In the genomic region with DNA sequence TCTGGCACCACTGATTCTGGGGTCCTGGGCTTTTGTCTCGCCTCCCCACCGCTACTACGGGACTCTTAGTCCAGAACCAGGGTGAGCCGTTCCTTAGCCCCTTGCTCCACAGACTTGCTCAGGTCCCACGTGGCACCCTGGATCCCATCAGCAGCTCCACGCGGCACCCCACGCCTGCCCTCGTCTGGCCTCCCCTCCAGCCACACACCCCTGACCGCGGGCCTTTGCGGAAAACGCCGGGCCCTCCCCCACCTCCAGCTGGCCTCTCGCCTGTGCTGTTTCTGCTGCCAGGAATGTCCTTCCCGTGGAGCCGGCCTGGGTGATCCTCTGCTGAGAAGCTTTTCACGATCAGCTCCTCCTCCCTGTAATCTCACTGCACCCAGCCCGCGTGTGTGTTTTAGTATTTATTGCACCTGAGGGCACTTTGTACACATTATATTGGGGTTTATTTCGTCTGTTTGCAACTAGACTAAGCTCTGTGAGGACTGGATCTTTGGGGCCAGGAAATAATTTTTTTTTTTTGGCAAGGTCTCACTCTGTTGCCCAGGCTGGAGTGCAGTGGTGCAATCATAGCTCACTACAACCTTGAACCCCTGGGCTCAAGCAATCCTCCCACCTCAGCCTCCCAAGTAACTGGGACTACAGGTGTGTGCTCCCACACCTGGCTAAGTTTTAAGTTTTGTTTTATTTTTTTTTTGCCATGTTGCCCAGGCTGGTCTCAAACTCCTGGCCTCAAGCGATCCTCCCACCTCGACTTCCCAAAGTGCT, we compare ENCODE assay signal across 11 cellular contexts. TPM values are rescaled to one million over a fixed set of nuclear protein-coding genes. Genes with fewer than 3 reads are reported as not detected.
DNase-seq lines count a peak whose midpoint lies in the region; ATAC-seq and TF ChIP-seq lines count a peak whose summit lies in the region.
"Had no signal": no experiment of that assay in that cellular context is flagged by ENCODE, and none has a peak within 500 bp of the region (broad histone marks: within the 10 kb centered on the region; RNA-seq: fewer than 3 reads in every experiment).

No MANE protein-coding gene starts in this region.

- DNase-seq in AG10803 (ENCODE audit: low read depth) (peak; percentile 68), foreskin fibroblast (peak; percentile 51 to 80), 8988T (no peak), foreskin melanocyte (no peak)
- DNase-seq in stimulated activated naive B cell treated with anti-CD40 and anti-IgM and Interleukin-4, amounts not matched to agents 10 μg/mL and 1 μg/mL and 100 μg/mL, for 72 hours, result no peak
- DNase-seq: activated T-cell treated with anti-CD3 and anti-CD28 coated beads, Interleukin-2, amount 50 U/mL, for 4 hours; effector CD4-positive, alpha-beta T cell; T-helper 1 cell had no signal

- no peak for ATAC-seq in stimulated activated naive B cell treated with anti-CD40 and anti-IgM and Interleukin-4, amounts not matched to agents 10 μg/mL and 1 μg/mL and 100 μg/mL, for 72 hours (replicated peaks)
- ATAC-seq in HG02588 (IDR thresholded peaks at IDR 0.05; ENCODE audit: unreplicated experiment), result no peak
- ATAC-seq: activated T-cell treated with anti-CD3 and anti-CD28 coated beads, Interleukin-2, amount 50 U/mL, for 4 hours had no signal

- no peaks in the 10 kb centered on the region for H3K36me3 Mint-ChIP-seq in nephron (ENCODE audit: low read depth)
- no peaks in the 10 kb centered on the region for H3K36me3 Mint-ChIP-seq in stimulated activated naive B cell treated with anti-CD40 and anti-IgM and Interleukin-4, amounts not matched to agents 10 μg/mL and 1 μg/mL and 100 μg/mL, for 72 hours

- peaks cover 65% of the 10 kb centered on the region for H3K4me1 Mint-ChIP-seq in nephron
- H3K4me1 Mint-ChIP-seq in stimulated activated naive B cell treated with anti-CD40 and anti-IgM and Interleukin-4, amounts not matched to agents 10 μg/mL and 1 μg/mL and 100 μg/mL, for 72 hours, result peaks cover 0 to 6% of the 10 kb centered on the region in 2 donors

- peak overlapping the region; percentile 18 to 61 (median 58) for H3K4me3 Mint-ChIP-seq in nephron
- no peak overlapping the region for H3K4me3 Mint-ChIP-seq in stimulated activated naive B cell treated with anti-CD40 and anti-IgM and Interleukin-4, amounts not matched to agents 10 μg/mL and 1 μg/mL and 100 μg/mL, for 72 hours
- H3K4me3 Mint-ChIP-seq: activated T-cell treated with anti-CD3 and anti-CD28 coated beads, Interleukin-2, amount 50 U/mL, for 4 hours had no signal

- H3K4me3 ChIP-seq in AG10803 (ENCODE audit: low read length) (no peak overlapping the region), foreskin fibroblast (ENCODE audit: low read depth in 1 of 2, low read length in 2 of 2) (no peak overlapping the region)

- peak overlapping the region; percentile 98 to 100 (median 99) for H3K27ac Mint-ChIP-seq in nephron
- no peak overlapping the region for H3K27ac Mint-ChIP-seq in stimulated activated naive B cell treated with anti-CD40 and anti-IgM and Interleukin-4, amounts not matched to agents 10 μg/mL and 1 μg/mL and 100 μg/mL, for 72 hours

- no peaks in the 10 kb centered on the region for H3K9me3 Mint-ChIP-seq in nephron
- H3K9me3 Mint-ChIP-seq in stimulated activated naive B cell treated with anti-CD40 and anti-IgM and Interleukin-4, amounts not matched to agents 10 μg/mL and 1 μg/mL and 100 μg/mL, for 72 hours, result no peaks in the 10 kb centered on the region
- H3K9me3 Mint-ChIP-seq: activated T-cell treated with anti-CD3 and anti-CD28 coated beads, Interleukin-2, amount 50 U/mL, for 4 hours had no signal

- H3K27me3 Mint-ChIP-seq in nephron (ENCODE audit: low read depth), result no peaks in the 10 kb centered on the region
- H3K27me3 Mint-ChIP-seq in stimulated activated naive B cell treated with anti-CD40 and anti-IgM and Interleukin-4, amounts not matched to agents 10 μg/mL and 1 μg/mL and 100 μg/mL, for 72 hours, result no peaks in the 10 kb centered on the region

- TF ChIP-seq CTCF in AG10803 (conservative IDR thresholded peaks at IDR 0.05; ENCODE audit: low read length) (no peak), foreskin fibroblast (IDR thresholded peaks at IDR 0.05; ENCODE audit: low read depth, low read length) (no peak), nephron (IDR thresholded peaks at IDR 0.05; ENCODE audit: unreplicated experiment in 3 of 3) (no peak)

TF ChIP-seq in PFSK-1, 5 proteins besides CTCF, POLR2A, EP300 and RAD21:
- TF ChIP-seq FOXP2 (optimal IDR thresholded peaks at IDR 0.05; ENCODE audit: borderline replicate concordance, extremely low read depth, extremely low read length, insufficient read depth) (peak; percentile 43), TAF1 (IDR thresholded peaks at IDR 0.05; ENCODE audit: borderline replicate concordance, insufficient read depth, low read length) (0 out of 2 replicates have a peak, but pooled peaks have one; percentile 23), SIN3A (IDR thresholded peaks at IDR 0.05; ENCODE audit: borderline replicate concordance, insufficient read depth, low read length) (no peak)

RNA-seq across cellular contexts. Expression of a gene that starts 10.5 kb away (rescaled TPM):
- 215 TPM for polyA plus RNA-seq in PFSK-1 (2012; ENCODE audit: insufficient read length, low read depth)

Comparison
In these comparisons a context has a peak if more than half of its experiments do, and no peak if none do; other contexts are left out.
1. DNase-seq: peak in AG10803 (single experiment) and foreskin fibroblast (2 of 2); none in 8988T (single experiment), stimulated activated naive B cell treated with anti-CD40 and anti-IgM and Interleukin-4, amounts not matched to agents 10 μg/mL and 1 μg/mL and 100 μg/mL, for 72 hours (single experiment) and foreskin melanocyte (single experiment).
2. H3K4me3 Mint-ChIP-seq: peak in nephron (3 of 3); none in stimulated activated naive B cell treated with anti-CD40 and anti-IgM and Interleukin-4, amounts not matched to agents 10 μg/mL and 1 μg/mL and 100 μg/mL, for 72 hours (0 of 2).